ENCODE assay signal across 2 cellular contexts in the genomic region with DNA sequence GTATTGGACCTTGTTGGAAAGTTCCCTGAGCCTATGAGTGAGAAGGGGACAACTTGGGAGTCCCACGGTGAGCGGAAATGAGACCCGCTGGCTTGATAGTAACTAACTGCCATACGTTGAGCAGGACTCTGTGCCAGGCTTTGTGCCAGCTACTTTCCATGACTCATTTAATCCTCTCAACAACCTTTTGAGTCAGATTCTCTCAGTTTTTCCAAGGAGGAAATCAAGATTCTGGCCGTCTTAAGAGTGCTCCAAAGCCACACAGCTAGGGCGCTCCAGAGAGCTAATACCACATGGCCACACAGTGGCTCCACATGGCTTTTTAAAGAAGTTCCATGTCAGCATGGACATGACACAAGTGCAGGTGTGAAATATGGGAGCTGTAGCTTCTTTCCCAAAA.
TF ChIP-seq lines count a peak whose summit lies in the region.

No MANE protein-coding gene starts in this region.

TF ChIP-seq in HCT116, 20 proteins besides CTCF, POLR2A, EP300 and RAD21:
- TF ChIP-seq EGR1 (IDR thresholded peaks at IDR 0.05; ENCODE audit: low read depth) (no peak), SRF (IDR thresholded peaks at IDR 0.05; ENCODE audit: low read depth) (0 out of 2 replicates have a peak, but pooled peaks have one; percentile 36), FOSL1 (IDR thresholded peaks at IDR 0.05; ENCODE audit: low read depth) (peak; percentile 84), SP1 (IDR thresholded peaks at IDR 0.05; ENCODE audit: low read depth) (peak; percentile 63), POLR2AphosphoS5 (IDR thresholded peaks at IDR 0.05; ENCODE audit: low read depth, low read length) (peak; percentile 37; the same call in 1 of the 2 replicates), SIN3A (IDR thresholded peaks at IDR 0.05; ENCODE audit: low read depth) (no peak), REST (IDR thresholded peaks at IDR 0.05; ENCODE audit: low read depth) (no peak), EZH2phosphoT487 (IDR thresholded peaks at IDR 0.05; ENCODE audit: borderline replicate concordance) (no peak), CEBPB (IDR thresholded peaks at IDR 0.05; ENCODE audit: low read depth) (no peak), YY1 (IDR thresholded peaks at IDR 0.05; ENCODE audit: extremely low read depth, insufficient replicate concordance, low read depth, low read length) (no peak), CBX3 (IDR thresholded peaks at IDR 0.05; ENCODE audit: low read depth) (peak; percentile 72), JUND (IDR thresholded peaks at IDR 0.05) (peak; percentile 77), ZFX (IDR thresholded peaks at IDR 0.05) (no peak), ELF1 (IDR thresholded peaks at IDR 0.05; ENCODE audit: borderline replicate concordance, low read depth) (no peak), TCF7L2 (IDR thresholded peaks at IDR 0.05; ENCODE audit: borderline replicate concordance, extremely low read depth, insufficient read depth, insufficient read length) (no peak), ZNF274 (IDR thresholded peaks at IDR 0.05; ENCODE audit: low read depth, low read length) (no peak), EZH2 (IDR thresholded peaks at IDR 0.05) (no peak), MAX (IDR thresholded peaks at IDR 0.05) (peak; percentile 78)
- TF ChIP-seq, protein P1, sequence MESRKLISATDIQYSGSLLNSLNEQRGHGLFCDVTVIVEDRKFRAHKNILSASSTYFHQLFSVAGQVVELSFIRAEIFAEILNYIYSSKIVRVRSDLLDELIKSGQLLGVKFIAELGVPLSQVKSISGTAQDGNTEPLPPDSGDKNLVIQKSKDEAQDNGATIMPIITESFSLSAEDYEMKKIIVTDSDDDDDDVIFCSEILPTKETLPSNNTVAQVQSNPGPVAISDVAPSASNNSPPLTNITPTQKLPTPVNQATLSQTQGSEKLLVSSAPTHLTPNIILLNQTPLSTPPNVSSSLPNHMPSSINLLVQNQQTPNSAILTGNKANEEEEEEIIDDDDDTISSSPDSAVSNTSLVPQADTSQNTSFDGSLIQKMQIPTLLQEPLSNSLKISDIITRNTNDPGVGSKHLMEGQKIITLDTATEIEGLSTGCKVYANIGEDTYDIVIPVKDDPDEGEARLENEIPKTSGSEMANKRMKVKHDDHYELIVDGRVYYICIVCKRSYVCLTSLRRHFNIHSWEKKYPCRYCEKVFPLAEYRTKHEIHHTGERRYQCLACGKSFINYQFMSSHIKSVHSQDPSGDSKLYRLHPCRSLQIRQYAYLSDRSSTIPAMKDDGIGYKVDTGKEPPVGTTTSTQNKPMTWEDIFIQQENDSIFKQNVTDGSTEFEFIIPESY (IDR thresholded peaks at IDR 0.05; ENCODE audit: extremely low read depth, insufficient replicate concordance, low read length), result peak; percentile 7
- TF ChIP-seq, protein P2, sequence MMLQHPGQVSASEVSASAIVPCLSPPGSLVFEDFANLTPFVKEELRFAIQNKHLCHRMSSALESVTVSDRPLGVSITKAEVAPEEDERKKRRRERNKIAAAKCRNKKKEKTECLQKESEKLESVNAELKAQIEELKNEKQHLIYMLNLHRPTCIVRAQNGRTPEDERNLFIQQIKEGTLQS (IDR thresholded peaks at IDR 0.05), result 0 out of 2 replicates have a peak, but pooled peaks have one; percentile 13

TF ChIP-seq in K562, 482 proteins besides CTCF, POLR2A, EP300 and RAD21:
- TF ChIP-seq, protein P3, sequence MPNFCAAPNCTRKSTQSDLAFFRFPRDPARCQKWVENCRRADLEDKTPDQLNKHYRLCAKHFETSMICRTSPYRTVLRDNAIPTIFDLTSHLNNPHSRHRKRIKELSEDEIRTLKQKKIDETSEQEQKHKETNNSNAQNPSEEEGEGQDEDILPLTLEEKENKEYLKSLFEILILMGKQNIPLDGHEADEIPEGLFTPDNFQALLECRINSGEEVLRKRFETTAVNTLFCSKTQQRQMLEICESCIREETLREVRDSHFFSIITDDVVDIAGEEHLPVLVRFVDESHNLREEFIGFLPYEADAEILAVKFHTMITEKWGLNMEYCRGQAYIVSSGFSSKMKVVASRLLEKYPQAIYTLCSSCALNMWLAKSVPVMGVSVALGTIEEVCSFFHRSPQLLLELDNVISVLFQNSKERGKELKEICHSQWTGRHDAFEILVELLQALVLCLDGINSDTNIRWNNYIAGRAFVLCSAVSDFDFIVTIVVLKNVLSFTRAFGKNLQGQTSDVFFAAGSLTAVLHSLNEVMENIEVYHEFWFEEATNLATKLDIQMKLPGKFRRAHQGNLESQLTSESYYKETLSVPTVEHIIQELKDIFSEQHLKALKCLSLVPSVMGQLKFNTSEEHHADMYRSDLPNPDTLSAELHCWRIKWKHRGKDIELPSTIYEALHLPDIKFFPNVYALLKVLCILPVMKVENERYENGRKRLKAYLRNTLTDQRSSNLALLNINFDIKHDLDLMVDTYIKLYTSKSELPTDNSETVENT (CRISPR knock-in tag; IDR thresholded peaks at IDR 0.05), result no peak
- TF ChIP-seq, protein P4, sequence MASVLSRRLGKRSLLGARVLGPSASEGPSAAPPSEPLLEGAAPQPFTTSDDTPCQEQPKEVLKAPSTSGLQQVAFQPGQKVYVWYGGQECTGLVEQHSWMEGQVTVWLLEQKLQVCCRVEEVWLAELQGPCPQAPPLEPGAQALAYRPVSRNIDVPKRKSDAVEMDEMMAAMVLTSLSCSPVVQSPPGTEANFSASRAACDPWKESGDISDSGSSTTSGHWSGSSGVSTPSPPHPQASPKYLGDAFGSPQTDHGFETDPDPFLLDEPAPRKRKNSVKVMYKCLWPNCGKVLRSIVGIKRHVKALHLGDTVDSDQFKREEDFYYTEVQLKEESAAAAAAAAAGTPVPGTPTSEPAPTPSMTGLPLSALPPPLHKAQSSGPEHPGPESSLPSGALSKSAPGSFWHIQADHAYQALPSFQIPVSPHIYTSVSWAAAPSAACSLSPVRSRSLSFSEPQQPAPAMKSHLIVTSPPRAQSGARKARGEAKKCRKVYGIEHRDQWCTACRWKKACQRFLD (CRISPR knock-in tag; IDR thresholded peaks at IDR 0.05), result 0 out of 2 replicates have a peak, but pooled peaks have one; percentile 34
- peak; percentile 40; the same call in 1 of the 2 replicates for TF ChIP-seq MGA (IDR thresholded peaks at IDR 0.05)
